In the genomic region with DNA sequence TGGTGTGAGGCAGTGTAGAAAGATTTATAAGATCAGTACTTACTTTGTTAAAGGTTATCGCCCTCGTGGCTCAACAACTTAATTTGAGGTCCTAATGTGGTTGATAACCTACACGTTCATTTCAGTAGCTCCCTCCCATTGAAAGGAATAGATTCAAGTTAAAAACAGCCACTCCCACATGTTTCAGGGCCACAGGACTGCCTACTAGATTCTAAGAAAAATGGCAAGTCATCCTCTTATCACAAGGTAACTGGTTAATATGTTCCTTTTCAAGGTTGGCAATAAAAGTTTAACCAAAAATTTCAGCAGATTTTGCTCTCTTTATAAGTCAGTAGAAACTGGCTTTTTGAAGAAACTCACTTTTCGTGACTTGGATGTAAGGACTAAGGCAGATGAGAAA, we compare ENCODE assay signal across 3 cellular contexts.
TF ChIP-seq lines count a peak whose summit lies in the region.

No MANE protein-coding gene starts in this region.

TF ChIP-seq in SK-N-SH, 30 proteins besides CTCF, POLR2A, EP300 and RAD21 (continues in another document):
- TF ChIP-seq RCOR1 (IDR thresholded peaks at IDR 0.05; ENCODE audit: low read length), result no peak
- TF ChIP-seq, protein P1, sequence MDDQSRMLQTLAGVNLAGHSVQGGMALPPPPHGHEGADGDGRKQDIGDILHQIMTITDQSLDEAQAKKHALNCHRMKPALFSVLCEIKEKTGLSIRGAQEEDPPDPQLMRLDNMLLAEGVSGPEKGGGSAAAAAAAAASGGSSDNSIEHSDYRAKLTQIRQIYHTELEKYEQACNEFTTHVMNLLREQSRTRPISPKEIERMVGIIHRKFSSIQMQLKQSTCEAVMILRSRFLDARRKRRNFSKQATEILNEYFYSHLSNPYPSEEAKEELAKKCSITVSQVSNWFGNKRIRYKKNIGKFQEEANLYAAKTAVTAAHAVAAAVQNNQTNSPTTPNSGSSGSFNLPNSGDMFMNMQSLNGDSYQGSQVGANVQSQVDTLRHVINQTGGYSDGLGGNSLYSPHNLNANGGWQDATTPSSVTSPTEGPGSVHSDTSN (IDR thresholded peaks at IDR 0.05), result no peak
- TF ChIP-seq NRF1 (IDR thresholded peaks at IDR 0.05; ENCODE audit: low read depth, low read length), result no peak
- no peak for TF ChIP-seq MEF2A (IDR thresholded peaks at IDR 0.05; ENCODE audit: borderline replicate concordance, low read depth)
- TF ChIP-seq EZH2phosphoT487 (IDR thresholded peaks at IDR 0.05; ENCODE audit: borderline replicate concordance, low read depth), result no peak
- TF ChIP-seq RXRA (IDR thresholded peaks at IDR 0.05; ENCODE audit: borderline replicate concordance, low read depth), result no peak
- TF ChIP-seq, protein P2, sequence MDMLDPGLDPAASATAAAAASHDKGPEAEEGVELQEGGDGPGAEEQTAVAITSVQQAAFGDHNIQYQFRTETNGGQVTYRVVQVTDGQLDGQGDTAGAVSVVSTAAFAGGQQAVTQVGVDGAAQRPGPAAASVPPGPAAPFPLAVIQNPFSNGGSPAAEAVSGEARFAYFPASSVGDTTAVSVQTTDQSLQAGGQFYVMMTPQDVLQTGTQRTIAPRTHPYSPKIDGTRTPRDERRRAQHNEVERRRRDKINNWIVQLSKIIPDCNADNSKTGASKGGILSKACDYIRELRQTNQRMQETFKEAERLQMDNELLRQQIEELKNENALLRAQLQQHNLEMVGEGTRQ (IDR thresholded peaks at IDR 0.05; ENCODE audit: borderline replicate concordance, low read depth, low read length), result no peak
- TF ChIP-seq, protein P3, sequence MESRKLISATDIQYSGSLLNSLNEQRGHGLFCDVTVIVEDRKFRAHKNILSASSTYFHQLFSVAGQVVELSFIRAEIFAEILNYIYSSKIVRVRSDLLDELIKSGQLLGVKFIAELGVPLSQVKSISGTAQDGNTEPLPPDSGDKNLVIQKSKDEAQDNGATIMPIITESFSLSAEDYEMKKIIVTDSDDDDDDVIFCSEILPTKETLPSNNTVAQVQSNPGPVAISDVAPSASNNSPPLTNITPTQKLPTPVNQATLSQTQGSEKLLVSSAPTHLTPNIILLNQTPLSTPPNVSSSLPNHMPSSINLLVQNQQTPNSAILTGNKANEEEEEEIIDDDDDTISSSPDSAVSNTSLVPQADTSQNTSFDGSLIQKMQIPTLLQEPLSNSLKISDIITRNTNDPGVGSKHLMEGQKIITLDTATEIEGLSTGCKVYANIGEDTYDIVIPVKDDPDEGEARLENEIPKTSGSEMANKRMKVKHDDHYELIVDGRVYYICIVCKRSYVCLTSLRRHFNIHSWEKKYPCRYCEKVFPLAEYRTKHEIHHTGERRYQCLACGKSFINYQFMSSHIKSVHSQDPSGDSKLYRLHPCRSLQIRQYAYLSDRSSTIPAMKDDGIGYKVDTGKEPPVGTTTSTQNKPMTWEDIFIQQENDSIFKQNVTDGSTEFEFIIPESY (IDR thresholded peaks at IDR 0.05; ENCODE audit: borderline replicate concordance, low read depth), result no peak
- no peak for TF ChIP-seq TEAD4 (IDR thresholded peaks at IDR 0.05; ENCODE audit: borderline replicate concordance, insufficient read depth)
- TF ChIP-seq NFIC (IDR thresholded peaks at IDR 0.05; ENCODE audit: borderline replicate concordance), result no peak
- TF ChIP-seq RFX5 (IDR thresholded peaks at IDR 0.05; ENCODE audit: low read length), result no peak
- TF ChIP-seq, protein P4, sequence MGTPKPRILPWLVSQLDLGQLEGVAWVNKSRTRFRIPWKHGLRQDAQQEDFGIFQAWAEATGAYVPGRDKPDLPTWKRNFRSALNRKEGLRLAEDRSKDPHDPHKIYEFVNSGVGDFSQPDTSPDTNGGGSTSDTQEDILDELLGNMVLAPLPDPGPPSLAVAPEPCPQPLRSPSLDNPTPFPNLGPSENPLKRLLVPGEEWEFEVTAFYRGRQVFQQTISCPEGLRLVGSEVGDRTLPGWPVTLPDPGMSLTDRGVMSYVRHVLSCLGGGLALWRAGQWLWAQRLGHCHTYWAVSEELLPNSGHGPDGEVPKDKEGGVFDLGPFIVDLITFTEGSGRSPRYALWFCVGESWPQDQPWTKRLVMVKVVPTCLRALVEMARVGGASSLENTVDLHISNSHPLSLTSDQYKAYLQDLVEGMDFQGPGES (IDR thresholded peaks at IDR 0.05; ENCODE audit: low read depth, low read length), result no peak
- no peak for TF ChIP-seq FOXM1 (IDR thresholded peaks at IDR 0.05; ENCODE audit: low read depth)
- no peak for TF ChIP-seq MXI1 (IDR thresholded peaks at IDR 0.05; ENCODE audit: low read depth, low read length)
- TF ChIP-seq, protein P5, sequence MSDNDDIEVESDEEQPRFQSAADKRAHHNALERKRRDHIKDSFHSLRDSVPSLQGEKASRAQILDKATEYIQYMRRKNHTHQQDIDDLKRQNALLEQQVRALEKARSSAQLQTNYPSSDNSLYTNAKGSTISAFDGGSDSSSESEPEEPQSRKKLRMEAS (IDR thresholded peaks at IDR 0.05; ENCODE audit: low read depth), result no peak

TF ChIP-seq in SK-N-SH treated with all-trans-retinoic acid at 6 μM for 48 hours, 23 proteins besides CTCF, POLR2A, EP300 and RAD21:
- TF ChIP-seq ZNF70 (CRISPR knock-in tag; IDR thresholded peaks at IDR 0.05) (no peak), CSDC2 (CRISPR knock-in tag; IDR thresholded peaks at IDR 0.05) (no peak), ZNF565 (CRISPR knock-in tag; conservative IDR thresholded peaks at IDR 0.05; ENCODE audit: low read depth) (no peak), ISL1 (CRISPR knock-in tag; IDR thresholded peaks at IDR 0.05) (no peak), ZFP30 (CRISPR knock-in tag; IDR thresholded peaks at IDR 0.05) (no peak), SNAI2 (CRISPR knock-in tag; IDR thresholded peaks at IDR 0.05) (no peak), OSR1 (CRISPR knock-in tag; IDR thresholded peaks at IDR 0.05) (no peak), TCF4 (CRISPR knock-in tag; IDR thresholded peaks at IDR 0.05; ENCODE audit: borderline replicate concordance) (no peak), ZC3H10 (CRISPR knock-in tag; IDR thresholded peaks at IDR 0.05) (no peak), ZFP3 (CRISPR knock-in tag; IDR thresholded peaks at IDR 0.05) (no peak)
- TF ChIP-seq, protein P6, sequence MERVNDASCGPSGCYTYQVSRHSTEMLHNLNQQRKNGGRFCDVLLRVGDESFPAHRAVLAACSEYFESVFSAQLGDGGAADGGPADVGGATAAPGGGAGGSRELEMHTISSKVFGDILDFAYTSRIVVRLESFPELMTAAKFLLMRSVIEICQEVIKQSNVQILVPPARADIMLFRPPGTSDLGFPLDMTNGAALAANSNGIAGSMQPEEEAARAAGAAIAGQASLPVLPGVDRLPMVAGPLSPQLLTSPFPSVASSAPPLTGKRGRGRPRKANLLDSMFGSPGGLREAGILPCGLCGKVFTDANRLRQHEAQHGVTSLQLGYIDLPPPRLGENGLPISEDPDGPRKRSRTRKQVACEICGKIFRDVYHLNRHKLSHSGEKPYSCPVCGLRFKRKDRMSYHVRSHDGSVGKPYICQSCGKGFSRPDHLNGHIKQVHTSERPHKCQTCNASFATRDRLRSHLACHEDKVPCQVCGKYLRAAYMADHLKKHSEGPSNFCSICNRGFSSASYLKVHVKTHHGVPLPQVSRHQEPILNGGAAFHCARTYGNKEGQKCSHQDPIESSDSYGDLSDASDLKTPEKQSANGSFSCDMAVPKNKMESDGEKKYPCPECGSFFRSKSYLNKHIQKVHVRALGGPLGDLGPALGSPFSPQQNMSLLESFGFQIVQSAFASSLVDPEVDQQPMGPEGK (CRISPR knock-in tag; IDR thresholded peaks at IDR 0.05; ENCODE audit: borderline replicate concordance), result no peak
- TF ChIP-seq, protein P7, sequence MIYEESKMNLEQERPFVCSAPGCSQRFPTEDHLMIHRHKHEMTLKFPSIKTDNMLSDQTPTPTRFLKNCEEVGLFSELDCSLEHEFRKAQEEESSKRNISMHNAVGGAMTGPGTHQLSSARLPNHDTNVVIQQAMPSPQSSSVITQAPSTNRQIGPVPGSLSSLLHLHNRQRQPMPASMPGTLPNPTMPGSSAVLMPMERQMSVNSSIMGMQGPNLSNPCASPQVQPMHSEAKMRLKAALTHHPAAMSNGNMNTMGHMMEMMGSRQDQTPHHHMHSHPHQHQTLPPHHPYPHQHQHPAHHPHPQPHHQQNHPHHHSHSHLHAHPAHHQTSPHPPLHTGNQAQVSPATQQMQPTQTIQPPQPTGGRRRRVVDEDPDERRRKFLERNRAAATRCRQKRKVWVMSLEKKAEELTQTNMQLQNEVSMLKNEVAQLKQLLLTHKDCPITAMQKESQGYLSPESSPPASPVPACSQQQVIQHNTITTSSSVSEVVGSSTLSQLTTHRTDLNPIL (CRISPR knock-in tag; IDR thresholded peaks at IDR 0.05; ENCODE audit: low read depth), result no peak

TF ChIP-seq in HepG2, 621 proteins besides CTCF, POLR2A, EP300 and RAD21 (continues in another document):
- TF ChIP-seq PHF8 (CRISPR knock-in tag; IDR thresholded peaks at IDR 0.05) (no peak), KDM3A (CRISPR knock-in tag; IDR thresholded peaks at IDR 0.05; ENCODE audit: low read depth) (no peak), NR2C2 (CRISPR knock-in tag; IDR thresholded peaks at IDR 0.05; ENCODE audit: borderline replicate concordance) (0 out of 2 replicates have a peak, but pooled peaks have one; percentile 24), ZNF563 (CRISPR knock-in tag; IDR thresholded peaks at IDR 0.05) (no peak), ZNF777 (CRISPR knock-in tag; IDR thresholded peaks at IDR 0.05) (no peak), TARDBP (CRISPR knock-in tag; IDR thresholded peaks at IDR 0.05) (no peak), PAF1 (CRISPR knock-in tag; IDR thresholded peaks at IDR 0.05) (no peak), ZNF263 (CRISPR knock-in tag; IDR thresholded peaks at IDR 0.05) (no peak), NFIB (CRISPR knock-in tag; IDR thresholded peaks at IDR 0.05; ENCODE audit: borderline replicate concordance) (no peak), CBX1 (IDR thresholded peaks at IDR 0.05; ENCODE audit: low read depth) (no peak), ATF1 (CRISPR knock-in tag; IDR thresholded peaks at IDR 0.05) (0 out of 2 replicates have a peak, but pooled peaks have one; percentile 26), MATR3 (CRISPR knock-in tag; IDR thresholded peaks at IDR 0.05) (no peak), KLF15 (CRISPR knock-in tag; IDR thresholded peaks at IDR 0.05; ENCODE audit: borderline replicate concordance) (no peak), NFE2L2 (IDR thresholded peaks at IDR 0.05; ENCODE audit: low read length) (peak; percentile 78), ZNF605 (CRISPR knock-in tag; IDR thresholded peaks at IDR 0.05) (no peak), EHMT2 (IDR thresholded peaks at IDR 0.05; ENCODE audit: borderline replicate concordance, low read depth, low read length) (0 out of 2 replicates have a peak, but pooled peaks have one; percentile 26), ZNF841 (CRISPR knock-in tag; IDR thresholded peaks at IDR 0.05; ENCODE audit: borderline replicate concordance) (no peak), SAFB2 (CRISPR knock-in tag; IDR thresholded peaks at IDR 0.05; ENCODE audit: borderline replicate concordance, low read depth) (no peak), KAT7 (CRISPR knock-in tag; IDR thresholded peaks at IDR 0.05; ENCODE audit: borderline replicate concordance) (0 out of 2 replicates have a peak, but pooled peaks have one; percentile 44)
- TF ChIP-seq, protein P8, sequence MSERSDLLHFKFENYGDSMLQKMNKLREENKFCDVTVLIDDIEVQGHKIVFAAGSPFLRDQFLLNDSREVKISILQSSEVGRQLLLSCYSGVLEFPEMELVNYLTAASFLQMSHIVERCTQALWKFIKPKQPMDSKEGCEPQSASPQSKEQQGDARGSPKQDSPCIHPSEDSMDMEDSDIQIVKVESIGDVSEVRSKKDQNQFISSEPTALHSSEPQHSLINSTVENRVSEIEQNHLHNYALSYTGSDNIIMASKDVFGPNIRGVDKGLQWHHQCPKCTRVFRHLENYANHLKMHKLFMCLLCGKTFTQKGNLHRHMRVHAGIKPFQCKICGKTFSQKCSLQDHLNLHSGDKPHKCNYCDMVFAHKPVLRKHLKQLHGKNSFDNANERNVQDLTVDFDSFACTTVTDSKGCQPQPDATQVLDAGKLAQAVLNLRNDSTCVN (CRISPR knock-in tag; IDR thresholded peaks at IDR 0.05; ENCODE audit: borderline replicate concordance), result no peak
- TF ChIP-seq, protein P9, sequence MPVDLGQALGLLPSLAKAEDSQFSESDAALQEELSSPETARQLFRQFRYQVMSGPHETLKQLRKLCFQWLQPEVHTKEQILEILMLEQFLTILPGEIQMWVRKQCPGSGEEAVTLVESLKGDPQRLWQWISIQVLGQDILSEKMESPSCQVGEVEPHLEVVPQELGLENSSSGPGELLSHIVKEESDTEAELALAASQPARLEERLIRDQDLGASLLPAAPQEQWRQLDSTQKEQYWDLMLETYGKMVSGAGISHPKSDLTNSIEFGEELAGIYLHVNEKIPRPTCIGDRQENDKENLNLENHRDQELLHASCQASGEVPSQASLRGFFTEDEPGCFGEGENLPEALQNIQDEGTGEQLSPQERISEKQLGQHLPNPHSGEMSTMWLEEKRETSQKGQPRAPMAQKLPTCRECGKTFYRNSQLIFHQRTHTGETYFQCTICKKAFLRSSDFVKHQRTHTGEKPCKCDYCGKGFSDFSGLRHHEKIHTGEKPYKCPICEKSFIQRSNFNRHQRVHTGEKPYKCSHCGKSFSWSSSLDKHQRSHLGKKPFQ (CRISPR knock-in tag; IDR thresholded peaks at IDR 0.05; ENCODE audit: insufficient replicate concordance), result no peak
- TF ChIP-seq, protein P10, sequence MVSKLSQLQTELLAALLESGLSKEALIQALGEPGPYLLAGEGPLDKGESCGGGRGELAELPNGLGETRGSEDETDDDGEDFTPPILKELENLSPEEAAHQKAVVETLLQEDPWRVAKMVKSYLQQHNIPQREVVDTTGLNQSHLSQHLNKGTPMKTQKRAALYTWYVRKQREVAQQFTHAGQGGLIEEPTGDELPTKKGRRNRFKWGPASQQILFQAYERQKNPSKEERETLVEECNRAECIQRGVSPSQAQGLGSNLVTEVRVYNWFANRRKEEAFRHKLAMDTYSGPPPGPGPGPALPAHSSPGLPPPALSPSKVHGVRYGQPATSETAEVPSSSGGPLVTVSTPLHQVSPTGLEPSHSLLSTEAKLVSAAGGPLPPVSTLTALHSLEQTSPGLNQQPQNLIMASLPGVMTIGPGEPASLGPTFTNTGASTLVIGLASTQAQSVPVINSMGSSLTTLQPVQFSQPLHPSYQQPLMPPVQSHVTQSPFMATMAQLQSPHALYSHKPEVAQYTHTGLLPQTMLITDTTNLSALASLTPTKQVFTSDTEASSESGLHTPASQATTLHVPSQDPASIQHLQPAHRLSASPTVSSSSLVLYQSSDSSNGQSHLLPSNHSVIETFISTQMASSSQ (IDR thresholded peaks at IDR 0.05; ENCODE audit: low read depth), result peak; percentile 58; the same call in 1 of the 2 replicates
- TF ChIP-seq, protein P10 (CRISPR knock-in tag; IDR thresholded peaks at IDR 0.05; ENCODE audit: borderline replicate concordance), result no peak; the same call in 1 of the 2 replicates
- TF ChIP-seq, protein P11, sequence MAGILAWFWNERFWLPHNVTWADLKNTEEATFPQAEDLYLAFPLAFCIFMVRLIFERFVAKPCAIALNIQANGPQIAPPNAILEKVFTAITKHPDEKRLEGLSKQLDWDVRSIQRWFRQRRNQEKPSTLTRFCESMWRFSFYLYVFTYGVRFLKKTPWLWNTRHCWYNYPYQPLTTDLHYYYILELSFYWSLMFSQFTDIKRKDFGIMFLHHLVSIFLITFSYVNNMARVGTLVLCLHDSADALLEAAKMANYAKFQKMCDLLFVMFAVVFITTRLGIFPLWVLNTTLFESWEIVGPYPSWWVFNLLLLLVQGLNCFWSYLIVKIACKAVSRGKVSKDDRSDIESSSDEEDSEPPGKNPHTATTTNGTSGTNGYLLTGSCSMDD (CRISPR knock-in tag; IDR thresholded peaks at IDR 0.05), result no peak
